In genomic region chr2:199439094-199439493, GRCh38 we compare ENCODE assay signal across 1 cellular context.
TF ChIP-seq lines count a peak whose summit lies in the region.

No MANE protein-coding gene starts in this region.

TF ChIP-seq in K562, 482 proteins besides CTCF, POLR2A, EP300 and RAD21:
- TF ChIP-seq JUN (IDR thresholded peaks at IDR 0.05; ENCODE audit: borderline replicate concordance, low read depth, low read length) (no peak), JUN (CRISPR knock-in tag; IDR thresholded peaks at IDR 0.05; ENCODE audit: borderline replicate concordance) (no peak), CBFA2T3 (IDR thresholded peaks at IDR 0.05) (peak; percentile 46), SOX6 (IDR thresholded peaks at IDR 0.05) (no peak), TAL1 (IDR thresholded peaks at IDR 0.05) (0 out of 2 replicates have a peak, but pooled peaks have one; percentile 5), TCF3 (CRISPR knock-in tag; IDR thresholded peaks at IDR 0.05) (0 out of 2 replicates have a peak, but pooled peaks have one; percentile 18), RREB1 (CRISPR knock-in tag; IDR thresholded peaks at IDR 0.05) (no peak), ARID1B (IDR thresholded peaks at IDR 0.05) (0 out of 2 replicates have a peak, but pooled peaks have one; percentile 18), SIX5 (IDR thresholded peaks at IDR 0.05; ENCODE audit: borderline replicate concordance in 1 of 2, insufficient read depth in 1 of 2, low read depth in 1 of 2, low read length in 2 of 2) (no peak), CBFA2T2 (conservative IDR thresholded peaks at IDR 0.05) (0 out of 2 replicates have a peak, but pooled peaks have one; percentile 10), JUNB (CRISPR knock-in tag; conservative IDR thresholded peaks at IDR 0.05) (no peak)
